In genomic region chr13:109776575-109776974, GRCh38 we compare ENCODE assay signal across 16 cellular contexts. TPM values are rescaled to one million over a fixed set of nuclear protein-coding genes. Genes with fewer than 3 reads are reported as not detected.
DNase-seq lines count a peak whose midpoint lies in the region; ATAC-seq and TF ChIP-seq lines count a peak whose summit lies in the region.
"Had no signal": no experiment of that assay in that cellular context is flagged by ENCODE, and none has a peak within 500 bp of the region (broad histone marks: within the 10 kb centered on the region; RNA-seq: fewer than 3 reads in every experiment).

No MANE protein-coding gene starts in this region.

- DNase-seq in A673 (ENCODE audit: low spot score) (no peak), RWPE2 (ENCODE audit: low spot score) (no peak), hepatocyte (ENCODE audit: low spot score) (no peak), epidermal melanocyte (ENCODE audit: insufficient read length, low spot score) (no peak), mesenteric fat pad (ENCODE audit: low spot score) (no peak), left colon (no peak)
- DNase-seq: activated CD4-positive, alpha-beta T cell treated with anti-CD3 and anti-CD28 coated beads, Interleukin-2, amount 50 U/mL, for 48 hours; activated gamma-delta T cell; central memory CD4-positive, alpha-beta T cell; mucosa of descending colon; NCI-H2107; ovary; SHP77; T1000 had no signal

- peaks cover 69% of the 10 kb centered on the region for H4K20me1 ChIP-seq in hepatocyte (ENCODE audit: insufficient read depth, poor library complexity, severe bottlenecking)

- CTCF ChIA-PET in A673 (lab: Charles Lee): no interaction called here

- TF ChIP-seq CTCF in A673 (conservative IDR thresholded peaks at IDR 0.05; ENCODE audit: low read depth, low read length): no peak
- TF ChIP-seq CTCF in RWPE2 (IDR thresholded peaks at IDR 0.05; ENCODE audit: poor library complexity, severe bottlenecking): no peak
- no peak for TF ChIP-seq CTCF in hepatocyte (IDR thresholded peaks at IDR 0.05; ENCODE audit: poor library complexity)

- H3K9me3 ChIP-seq in A673 (ENCODE audit: low read depth, low read length, poor library complexity, severe bottlenecking) (no peaks in the 10 kb centered on the region), RWPE2 (ENCODE audit: severe bottlenecking) (no peaks in the 10 kb centered on the region), hepatocyte (ENCODE audit: low read depth) (no peaks in the 10 kb centered on the region)
- H3K9me3 ChIP-seq: mucosa of descending colon, ovary had no signal

- peaks cover 49% of the 10 kb centered on the region for H3K4me1 ChIP-seq in A673 (ENCODE audit: insufficient read depth, low read length, poor library complexity, severe bottlenecking)
- H3K4me1 ChIP-seq in RWPE2 (ENCODE audit: insufficient read depth, poor library complexity, severe bottlenecking): peaks cover 45% of the 10 kb centered on the region
- H3K4me1 ChIP-seq in hepatocyte (ENCODE audit: insufficient read depth): peaks cover 33% of the 10 kb centered on the region

- H3K4me3 ChIP-seq in A673 (ENCODE audit: low read depth, low read length, poor library complexity, severe bottlenecking) (peak overlapping the region; percentile 82), RWPE2 (ENCODE audit: severe bottlenecking) (no peak overlapping the region), hepatocyte (no peak overlapping the region)
- H3K4me3 ChIP-seq: mucosa of descending colon, ovary had no signal

- intact Hi-C loops in A673 (cut with micrococcal nuclease; ENCODE audit: unreplicated experiment) (loop anchor here (5.0 kb wide), 4 partner anchors 109 to 1509 kb away; partner anchors contain the start of gene TNFSF13B), left colon (cut with DNase I, micrococcal nuclease) (loop anchor here in 1 of 2 donors (5.0 kb wide), 1 partner anchor 634 kb away; no protein-coding TSS in a partner anchor)

- no peaks in the 10 kb centered on the region for H3K9me2 ChIP-seq in hepatocyte (replicated peaks; ENCODE audit: insufficient read depth)

- no peaks in the 10 kb centered on the region for H3K27me3 ChIP-seq in A673 (replicated peaks; ENCODE audit: insufficient read depth, low read depth, low read length, poor library complexity)
- no peaks in the 10 kb centered on the region for H3K27me3 ChIP-seq in RWPE2 (ENCODE audit: insufficient read depth, poor library complexity, severe bottlenecking)
- H3K27me3 ChIP-seq in hepatocyte: no peaks in the 10 kb centered on the region
- H3K27me3 ChIP-seq: ovary had no signal

- H2AFZ ChIP-seq in hepatocyte: no peak overlapping the region

- H3K79me2 ChIP-seq in hepatocyte: peaks cover 96% of the 10 kb centered on the region

- peak overlapping the region; percentile 80 for H3K4me2 ChIP-seq in hepatocyte

- no TSS peak for BruUV-seq in A673 (replicated peaks; lab: Mats Ljungman, UMichigan)

- H3K36me3 ChIP-seq in A673 (ENCODE audit: insufficient read depth, low read length, poor library complexity, severe bottlenecking): peaks cover 98% of the 10 kb centered on the region
- H3K36me3 ChIP-seq in RWPE2 (ENCODE audit: low read depth): peaks cover 98% of the 10 kb centered on the region
- H3K36me3 ChIP-seq in hepatocyte (replicated peaks; ENCODE audit: insufficient read depth, low read depth): no peaks in the 10 kb centered on the region
- H3K36me3 ChIP-seq: ovary had no signal

- peak; percentile 47 for ATAC-seq in GM21786 (IDR thresholded peaks at IDR 0.05; ENCODE audit: unreplicated experiment)
- no peak for ATAC-seq in RWPE2 (ENCODE audit: low read depth)
- ATAC-seq in GM19023 (IDR thresholded peaks at IDR 0.05; ENCODE audit: unreplicated experiment): no peak
- ATAC-seq in left colon: no peak
- ATAC-seq: mucosa of descending colon had no signal

- peak overlapping the region; percentile 97 for H3K27ac ChIP-seq in A673 (ENCODE audit: low read depth, low read length, poor library complexity, severe bottlenecking)
- peak overlapping the region; percentile 87 for H3K27ac ChIP-seq in RWPE2 (ENCODE audit: poor library complexity, severe bottlenecking)
- H3K27ac ChIP-seq in hepatocyte: no peak overlapping the region
- H3K27ac ChIP-seq: ovary had no signal

- POLR2A ChIA-PET in A673 (lab: Charles Lee; ENCODE audit: low non-redundant PET): no interaction called here

RNA-seq across cellular contexts. Expression of gene IRS2, which starts 9.8 kb away (rescaled TPM):
- total RNA-seq in A673 (2021) (135 TPM in 2 replicates), hepatocyte (15.7 and 19.4 TPM in 2 replicates), mesenteric fat pad (97.3 TPM), left colon (10 to 100 TPM; 11.4 to 17.9 TPM)
- polyA plus RNA-seq in hepatocyte: 26.4 and 27.9 TPM in 2 replicates
